ENCODE assay signal across 10 cellular contexts in the genomic region with DNA sequence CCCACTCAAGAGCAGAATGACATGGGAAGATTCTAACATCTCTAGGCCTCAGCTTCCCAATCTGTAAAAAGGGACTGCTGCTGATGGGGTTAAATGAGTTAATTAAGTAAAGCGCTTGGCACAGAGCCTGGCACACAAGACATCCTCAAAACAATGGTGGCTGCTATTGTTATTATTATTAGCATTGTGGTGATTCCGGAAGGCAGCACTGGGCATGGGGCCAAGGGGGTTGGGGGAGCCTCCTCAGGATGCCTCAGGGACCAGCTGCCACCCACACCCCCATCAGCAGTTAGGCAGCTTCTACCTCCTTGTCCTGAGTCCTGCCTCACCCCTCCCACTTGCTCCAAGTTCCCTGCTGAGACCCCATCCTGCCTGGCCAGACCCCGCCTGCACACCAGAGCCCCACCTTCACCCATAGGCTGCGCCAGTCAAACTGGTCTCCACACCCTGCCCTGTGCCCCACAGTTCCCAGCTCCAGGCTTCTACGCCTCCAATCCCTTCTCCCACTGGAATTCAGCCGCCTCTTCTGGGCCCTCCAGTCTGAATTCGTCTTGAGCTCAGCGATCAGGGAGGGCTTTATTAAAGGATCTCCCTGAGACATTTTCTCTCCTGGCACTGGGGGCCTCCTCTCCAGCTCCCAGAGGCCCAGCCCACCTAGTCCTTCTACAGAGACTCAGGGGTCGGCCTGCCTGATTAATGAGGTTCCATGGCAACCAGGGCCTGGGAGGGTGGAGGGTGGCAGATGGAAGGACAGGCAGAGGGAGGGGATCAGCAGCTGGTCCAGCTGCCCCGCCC. TPM values are rescaled to one million over a fixed set of nuclear protein-coding genes. Genes with fewer than 3 reads are reported as not detected.
DNase-seq lines count a peak whose midpoint lies in the region; ATAC-seq lines count a peak whose summit lies in the region.
"Had no signal": no experiment of that assay in that cellular context is flagged by ENCODE, and none has a peak within 500 bp of the region (broad histone marks: within the 10 kb centered on the region; RNA-seq: fewer than 3 reads in every experiment).

No MANE protein-coding gene starts in this region.

- DNase-seq in DMS153 treated with DMSO at 0.1 percent for 48 hours (lab: John Stamatoyannopoulos, UW; ENCODE audit: unreplicated experiment) (peak; percentile 40), NCI-H1105 (lab: John Stamatoyannopoulos, UW) (peak; percentile 61), naive B cell (no peak), CD1c-positive myeloid dendritic cell (ENCODE audit: extremely low spot score) (no peak), GDM1 (lab: John Stamatoyannopoulos, UW) (no peak), medulla oblongata (ENCODE audit: extremely low spot score) (no peak)
- no peak for DNase-seq in activated naive CD8-positive, alpha-beta T cell treated with anti-CD3 and anti-CD28 coated beads, Interleukin-2, amount 10 ng/mL, durations not matched to agents 7 days and 5 days

- ATAC-seq in activated naive CD8-positive, alpha-beta T cell treated with anti-CD3 and anti-CD28 coated beads, Interleukin-2, amount 10 ng/mL, durations not matched to agents 7 days and 5 days (ENCODE audit: low read depth): no peak
- no peak for ATAC-seq in naive B cell (ENCODE audit: low read depth in 2 of 2)
- no peak for ATAC-seq in HG03159 (IDR thresholded peaks at IDR 0.05; ENCODE audit: unreplicated experiment)

- no peaks in the 10 kb centered on the region for H3K9me3 Mint-ChIP-seq in activated naive CD8-positive, alpha-beta T cell treated with anti-CD3 and anti-CD28 coated beads, Interleukin-2, amount 10 ng/mL, durations not matched to agents 7 days and 5 days
- no peaks in the 10 kb centered on the region for H3K9me3 Mint-ChIP-seq in naive B cell

- peak overlapping the region; percentile 93 for H3K4me3 Mint-ChIP-seq in activated naive CD8-positive, alpha-beta T cell treated with anti-CD3 and anti-CD28 coated beads, Interleukin-2, amount 10 ng/mL, durations not matched to agents 7 days and 5 days
- H3K4me3 Mint-ChIP-seq in naive B cell: peak overlapping the region; percentile 72 to 86 (median 78)

- peaks cover 72% of the 10 kb centered on the region for H3K4me1 Mint-ChIP-seq in activated naive CD8-positive, alpha-beta T cell treated with anti-CD3 and anti-CD28 coated beads, Interleukin-2, amount 10 ng/mL, durations not matched to agents 7 days and 5 days
- H3K4me1 Mint-ChIP-seq in naive B cell: peaks cover 20 to 23% (median 20%) of the 10 kb centered on the region in 3 donors

- POLR2A ChIA-PET in activated naive CD8-positive, alpha-beta T cell treated with anti-CD3 and anti-CD28 coated beads, Interleukin-2, amount 10 ng/mL, durations not matched to agents 7 days and 5 days (lab: Charles Lee): interaction anchor here (0.5 to 2.8 kb wide), 13 partner anchors 10 to 428 kb away, joined by 3 to 23 read pairs (median 5); partner anchors contain the start of genes ACTL10, CBFA2T2, EIF2S2 and NECAB3

- peaks cover 13% of the 10 kb centered on the region for H3K36me3 Mint-ChIP-seq in activated naive CD8-positive, alpha-beta T cell treated with anti-CD3 and anti-CD28 coated beads, Interleukin-2, amount 10 ng/mL, durations not matched to agents 7 days and 5 days
- no peaks in the 10 kb centered on the region for H3K36me3 Mint-ChIP-seq in naive B cell

- no peaks in the 10 kb centered on the region for H3K27me3 Mint-ChIP-seq in activated naive CD8-positive, alpha-beta T cell treated with anti-CD3 and anti-CD28 coated beads, Interleukin-2, amount 10 ng/mL, durations not matched to agents 7 days and 5 days
- H3K27me3 Mint-ChIP-seq in naive B cell: no peaks in the 10 kb centered on the region

- H3K27ac Mint-ChIP-seq in activated naive CD8-positive, alpha-beta T cell treated with anti-CD3 and anti-CD28 coated beads, Interleukin-2, amount 10 ng/mL, durations not matched to agents 7 days and 5 days: peak overlapping the region; percentile 90
- H3K27ac Mint-ChIP-seq in naive B cell: peak overlapping the region in 4 of 6 donors; percentile 11 to 94 (median 78)

RNA-seq across cellular contexts. Expression of gene E2F1, which starts 1.5 kb away (rescaled TPM):
- 10 to 100 TPM; 62.5 to 68.4 TPM for total RNA-seq in activated naive CD8-positive, alpha-beta T cell treated with anti-CD3 and anti-CD28 coated beads, Interleukin-2, amount 10 ng/mL, durations not matched to agents 7 days and 5 days
- polyA plus RNA-seq in naive B cell (ENCODE audit: low read depth in 6 of 6): under 1 TPM in 4 of 6 donors, not detected in 2; 0.16 to 0.78 (median 0.27) TPM

RNA-seq across cellular contexts. Expression of gene NECAB3, which starts 10.5 kb away (rescaled TPM):
- total RNA-seq in activated naive CD8-positive, alpha-beta T cell treated with anti-CD3 and anti-CD28 coated beads, Interleukin-2, amount 10 ng/mL, durations not matched to agents 7 days and 5 days: 10 to 100 TPM; 36.3 to 37.7 TPM
- 1 to 10 TPM in 1 of 6 donors, under 1 TPM in 2, not detected in 3; 0.74 to 1.0 (median 0.82) TPM for polyA plus RNA-seq in naive B cell (ENCODE audit: low read depth in 6 of 6)

RNA-seq across cellular contexts. Expression of gene ACTL10, which starts 18.0 kb away (rescaled TPM):
- total RNA-seq in activated naive CD8-positive, alpha-beta T cell treated with anti-CD3 and anti-CD28 coated beads, Interleukin-2, amount 10 ng/mL, durations not matched to agents 7 days and 5 days: 1 to 10 TPM; 4.4 to 4.9 TPM
- polyA plus RNA-seq in naive B cell (ENCODE audit: low read depth in 6 of 6): 1 to 10 TPM in 5 of 6 donors, not detected in 1; 1.2 to 4.8 (median 3.7) TPM
- total RNA-seq: M059J had no signal

RNA-seq across cellular contexts. Expression of gene C20orf144, which starts 22.6 kb away (rescaled TPM):
- total RNA-seq in activated naive CD8-positive, alpha-beta T cell treated with anti-CD3 and anti-CD28 coated beads, Interleukin-2, amount 10 ng/mL, durations not matched to agents 7 days and 5 days: under 1 TPM; 0.39 to 0.43 TPM
- polyA plus RNA-seq in naive B cell (ENCODE audit: low read depth in 6 of 6): not detected
- total RNA-seq: subcutaneous adipose tissue had no signal

RNA-seq across cellular contexts. Expression of gene PXMP4, which starts 35.4 kb away (rescaled TPM):
- 10 to 100 TPM; 13.4 to 19.2 TPM for total RNA-seq in activated naive CD8-positive, alpha-beta T cell treated with anti-CD3 and anti-CD28 coated beads, Interleukin-2, amount 10 ng/mL, durations not matched to agents 7 days and 5 days
- polyA plus RNA-seq in naive B cell (ENCODE audit: low read depth in 6 of 6): 10 to 100 TPM in 1 of 6 donors, 1 to 10 TPM in 4, not detected in 1; 7.0 to 10.6 (median 8.2) TPM

Comparison
In these comparisons a context has a peak if more than half of its experiments do, and no peak if none do; other contexts are left out.
1. DNase-seq: peak in DMS153 treated with DMSO at 0.1 percent for 48 hours (single experiment) and NCI-H1105 (single experiment); none in activated naive CD8-positive, alpha-beta T cell treated with anti-CD3 and anti-CD28 coated beads, Interleukin-2, amount 10 ng/mL, durations not matched to agents 7 days and 5 days (single experiment), naive B cell (single experiment), CD1c-positive myeloid dendritic cell (single experiment), GDM1 (single experiment) and medulla oblongata (single experiment).